ENCODE assay signal across 11 cellular contexts in the genomic region with DNA sequence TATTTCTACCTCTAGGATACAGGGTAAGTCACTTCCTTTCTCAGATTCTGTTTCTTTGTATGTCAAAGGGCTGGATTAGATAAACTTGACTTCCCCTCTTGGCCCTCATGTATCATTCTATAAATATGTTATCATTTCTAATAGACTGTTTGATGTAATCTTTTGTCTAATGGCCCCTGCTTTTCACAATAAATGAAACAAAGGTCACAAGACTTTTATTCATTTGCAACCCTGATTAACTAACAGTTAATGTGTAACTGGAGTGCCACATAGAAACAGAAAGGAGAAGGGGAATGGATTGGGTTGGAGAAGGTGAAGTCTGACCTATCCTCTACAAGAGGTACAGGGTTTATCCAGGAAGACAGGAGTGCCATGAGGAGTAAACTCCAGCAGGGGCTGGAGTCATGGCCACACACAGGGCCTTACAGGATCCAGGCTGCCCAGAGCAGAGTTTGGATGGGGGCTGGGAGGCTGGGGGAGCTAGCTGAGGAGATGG. TPM values are rescaled to one million over a fixed set of nuclear protein-coding genes. Genes with fewer than 3 reads are reported as not detected.
DNase-seq lines count a peak whose midpoint lies in the region; ATAC-seq and TF ChIP-seq lines count a peak whose summit lies in the region.
"Had no signal": no experiment of that assay in that cellular context is flagged by ENCODE, and none has a peak within 500 bp of the region (broad histone marks: within the 10 kb centered on the region; RNA-seq: fewer than 3 reads in every experiment).

No MANE protein-coding gene starts in this region.

- H3K27me3 Mint-ChIP-seq in activated CD8-positive, alpha-beta T cell treated with anti-CD3 and anti-CD28 coated beads for 36 hours, result no peaks in the 10 kb centered on the region
- peaks cover 3% of the 10 kb centered on the region for H3K27me3 Mint-ChIP-seq in activated CD8-positive, alpha-beta T cell treated with anti-CD3 and anti-CD28 coated beads, Interleukin-2, amount 10 ng/mL, durations not matched to agents 7 days and 5 days (ENCODE audit: low read depth)
- peaks cover 2% of the 10 kb centered on the region for H3K27me3 Mint-ChIP-seq in activated T-helper 1 cell treated with anti-CD3 and anti-CD28 coated beads, Interleukin-12 subunit alpha, Interleukin-12 subunit beta, Interleukin-2, Interleukin-4 antibody, amounts not matched to agents 30 ng/mL and 10 ng/mL and 1 ng/mL, durations not matched to agents 14 hours and 24 hours and 36 hours (ENCODE audit: insufficient read depth)
- H3K27me3 Mint-ChIP-seq: activated naive CD8-positive, alpha-beta T cell treated with anti-CD3 and anti-CD28 coated beads for 36 hours had no signal

- H3K4me1 ChIP-seq in right lobe of liver (peaks cover 0 to 18% (median 11%) of the 10 kb centered on the region in 4 donors), transverse colon (peaks cover 0 to 21% (median 4%) of the 10 kb centered on the region in 4 donors)

- ATAC-seq in activated CD8-positive, alpha-beta T cell treated with anti-CD3 and anti-CD28 coated beads for 36 hours, result peak; percentile 7
- no peak for ATAC-seq in activated CD8-positive, alpha-beta T cell treated with anti-CD3 and anti-CD28 coated beads, Interleukin-2, amount 10 ng/mL, durations not matched to agents 7 days and 5 days
- ATAC-seq in right lobe of liver (peak; percentile 66 to 90 (median 83)), HG02571 (IDR thresholded peaks at IDR 0.05; ENCODE audit: unreplicated experiment) (no peak)
- ATAC-seq: natural killer cell had no signal

- H3K27me3 ChIP-seq in right lobe of liver (no peaks in the 10 kb centered on the region), transverse colon (no peaks in the 10 kb centered on the region)

- peaks cover 9% of the 10 kb centered on the region for H3K4me1 Mint-ChIP-seq in activated CD8-positive, alpha-beta T cell treated with anti-CD3 and anti-CD28 coated beads for 36 hours (ENCODE audit: low read depth)
- H3K4me1 Mint-ChIP-seq in activated CD8-positive, alpha-beta T cell treated with anti-CD3 and anti-CD28 coated beads, Interleukin-2, amount 10 ng/mL, durations not matched to agents 7 days and 5 days (ENCODE audit: low read depth), result no peaks in the 10 kb centered on the region
- no peaks in the 10 kb centered on the region for H3K4me1 Mint-ChIP-seq in activated T-helper 1 cell treated with anti-CD3 and anti-CD28 coated beads, Interleukin-12 subunit alpha, Interleukin-12 subunit beta, Interleukin-2, Interleukin-4 antibody, amounts not matched to agents 30 ng/mL and 10 ng/mL and 1 ng/mL, durations not matched to agents 14 hours and 24 hours and 36 hours (ENCODE audit: low read depth)
- H3K4me1 Mint-ChIP-seq: natural killer cell had no signal

- intact Hi-C loops in activated CD8-positive, alpha-beta T cell treated with anti-CD3 and anti-CD28 coated beads for 36 hours (cut with micrococcal nuclease), result no loop called here
- intact Hi-C loops in right lobe of liver (cut with DNase I), result no loop called here
- intact Hi-C loops in transverse colon (cut with DNase I; ENCODE audit: low total_unique reads), result no loop called here
- intact Hi-C loops in activated T-helper 1 cell treated with anti-CD3 and anti-CD28 coated beads, Interleukin-12 subunit alpha, Interleukin-12 subunit beta, Interleukin-2, Interleukin-4 antibody, amounts not matched to agents 30 ng/mL and 10 ng/mL and 1 ng/mL, durations not matched to agents 14 hours and 24 hours and 36 hours (cut with micrococcal nuclease), result no loop called here

- H3K4me3 Mint-ChIP-seq in activated CD8-positive, alpha-beta T cell treated with anti-CD3 and anti-CD28 coated beads for 36 hours, result no peak overlapping the region
- H3K4me3 Mint-ChIP-seq in activated CD8-positive, alpha-beta T cell treated with anti-CD3 and anti-CD28 coated beads, Interleukin-2, amount 10 ng/mL, durations not matched to agents 7 days and 5 days, result no peak overlapping the region
- H3K4me3 Mint-ChIP-seq in activated T-helper 1 cell treated with anti-CD3 and anti-CD28 coated beads, Interleukin-12 subunit alpha, Interleukin-12 subunit beta, Interleukin-2, Interleukin-4 antibody, amounts not matched to agents 30 ng/mL and 10 ng/mL and 1 ng/mL, durations not matched to agents 14 hours and 24 hours and 36 hours, result no peak overlapping the region
- H3K4me3 Mint-ChIP-seq: activated naive CD8-positive, alpha-beta T cell treated with anti-CD3 and anti-CD28 coated beads for 36 hours; immature natural killer cell; natural killer cell had no signal

- H3K36me3 ChIP-seq in right lobe of liver (no peaks in the 10 kb centered on the region), transverse colon (no peaks in the 10 kb centered on the region)

- no peak for TF ChIP-seq EP300 in transverse colon (IDR thresholded peaks at IDR 0.05; ENCODE audit: low read depth)

- H3K9me3 Mint-ChIP-seq in activated CD8-positive, alpha-beta T cell treated with anti-CD3 and anti-CD28 coated beads for 36 hours, result peaks cover 23% of the 10 kb centered on the region
- peaks cover 15% of the 10 kb centered on the region for H3K9me3 Mint-ChIP-seq in activated CD8-positive, alpha-beta T cell treated with anti-CD3 and anti-CD28 coated beads, Interleukin-2, amount 10 ng/mL, durations not matched to agents 7 days and 5 days (ENCODE audit: insufficient read depth)
- H3K9me3 Mint-ChIP-seq in activated T-helper 1 cell treated with anti-CD3 and anti-CD28 coated beads, Interleukin-12 subunit alpha, Interleukin-12 subunit beta, Interleukin-2, Interleukin-4 antibody, amounts not matched to agents 30 ng/mL and 10 ng/mL and 1 ng/mL, durations not matched to agents 14 hours and 24 hours and 36 hours, result peaks cover 26% of the 10 kb centered on the region

- in situ Hi-C loops in transverse colon (cut with MboI; ENCODE audit: low pct_ligation_motif_present in 1 of 4, low pct_unique_long_range_greater_than_20kb in 1 of 4, low sequenced_read_pairs in 3 of 4), result no loop called here

- H3K4me3 ChIP-seq in right lobe of liver (no peak overlapping the region), transverse colon (no peak overlapping the region)

- peak overlapping the region; percentile 28 for H3K27ac ChIP-seq in caudate nucleus (ENCODE audit: low read depth, low read length)
- H3K27ac ChIP-seq in right lobe of liver, result peak overlapping the region in 1 of 3 donors; percentile 39
- H3K27ac ChIP-seq in transverse colon, result peak overlapping the region; percentile 22 to 49 (median 38)

- TF ChIP-seq POLR2A in right lobe of liver (IDR thresholded peaks at IDR 0.05), result no peak
- no peak for TF ChIP-seq POLR2A in transverse colon (IDR thresholded peaks at IDR 0.05)

- TF ChIP-seq CTCF in activated CD8-positive, alpha-beta T cell treated with anti-CD3 and anti-CD28 coated beads for 36 hours (IDR thresholded peaks at IDR 0.05), result no peak
- TF ChIP-seq CTCF in right lobe of liver (IDR thresholded peaks at IDR 0.05) (peak in 1 of 4 donors; percentile 16), transverse colon (IDR thresholded peaks at IDR 0.05) (peak in 2 of 5 experiments; percentile 20 to 47)

- H3K27ac Mint-ChIP-seq in activated CD8-positive, alpha-beta T cell treated with anti-CD3 and anti-CD28 coated beads for 36 hours, result no peak overlapping the region
- no peak overlapping the region for H3K27ac Mint-ChIP-seq in activated CD8-positive, alpha-beta T cell treated with anti-CD3 and anti-CD28 coated beads, Interleukin-2, amount 10 ng/mL, durations not matched to agents 7 days and 5 days
- no peak overlapping the region for H3K27ac Mint-ChIP-seq in activated T-helper 1 cell treated with anti-CD3 and anti-CD28 coated beads, Interleukin-12 subunit alpha, Interleukin-12 subunit beta, Interleukin-2, Interleukin-4 antibody, amounts not matched to agents 30 ng/mL and 10 ng/mL and 1 ng/mL, durations not matched to agents 14 hours and 24 hours and 36 hours
- H3K27ac Mint-ChIP-seq: activated naive CD8-positive, alpha-beta T cell treated with anti-CD3 and anti-CD28 coated beads for 36 hours; immature natural killer cell; natural killer cell had no signal

- H3K9me3 ChIP-seq in right lobe of liver (peaks cover 0 to 8% (median 0%) of the 10 kb centered on the region in 4 donors), transverse colon (peaks cover 6 to 9% of the 10 kb centered on the region in 2 donors)

- POLR2A ChIA-PET in activated CD8-positive, alpha-beta T cell treated with anti-CD3 and anti-CD28 coated beads for 36 hours (lab: Charles Lee), result no interaction called here
- POLR2A ChIA-PET in activated CD8-positive, alpha-beta T cell treated with anti-CD3 and anti-CD28 coated beads, Interleukin-2, amount 10 ng/mL, durations not matched to agents 7 days and 5 days (lab: Charles Lee), result no interaction called here

- CTCF ChIA-PET in activated CD8-positive, alpha-beta T cell treated with anti-CD3 and anti-CD28 coated beads for 36 hours (lab: Charles Lee), result no interaction called here
- CTCF ChIA-PET in activated CD8-positive, alpha-beta T cell treated with anti-CD3 and anti-CD28 coated beads, Interleukin-2, amount 10 ng/mL, durations not matched to agents 7 days and 5 days (lab: Charles Lee), result no interaction called here

- DNase-seq in activated CD8-positive, alpha-beta T cell treated with anti-CD3 and anti-CD28 coated beads for 36 hours, result no peak
- no peak for DNase-seq in activated CD8-positive, alpha-beta T cell treated with anti-CD3 and anti-CD28 coated beads, Interleukin-2, amount 10 ng/mL, durations not matched to agents 7 days and 5 days
- DNase-seq in caudate nucleus (lab: John Stamatoyannopoulos, UW), result no peak
- DNase-seq in right lobe of liver, result no peak
- DNase-seq in transverse colon, result no peak
- no peak for DNase-seq in NCI-H748 (lab: John Stamatoyannopoulos, UW; ENCODE audit: unreplicated experiment)
- no peak for DNase-seq in activated T-helper 1 cell treated with anti-CD3 and anti-CD28 coated beads, Interleukin-12 subunit alpha, Interleukin-12 subunit beta, Interleukin-2, Interleukin-4 antibody, amounts not matched to agents 30 ng/mL and 10 ng/mL and 1 ng/mL, durations not matched to agents 14 hours and 24 hours and 36 hours (ENCODE audit: low spot score)
- DNase-seq: activated naive CD8-positive, alpha-beta T cell treated with anti-CD3 and anti-CD28 coated beads for 36 hours; immature natural killer cell; natural killer cell had no signal

- peaks cover 16% of the 10 kb centered on the region for H3K36me3 Mint-ChIP-seq in activated CD8-positive, alpha-beta T cell treated with anti-CD3 and anti-CD28 coated beads for 36 hours (ENCODE audit: low read depth)
- H3K36me3 Mint-ChIP-seq in activated CD8-positive, alpha-beta T cell treated with anti-CD3 and anti-CD28 coated beads, Interleukin-2, amount 10 ng/mL, durations not matched to agents 7 days and 5 days (ENCODE audit: low read depth), result peaks cover 16% of the 10 kb centered on the region
- peaks cover 2% of the 10 kb centered on the region for H3K36me3 Mint-ChIP-seq in activated T-helper 1 cell treated with anti-CD3 and anti-CD28 coated beads, Interleukin-12 subunit alpha, Interleukin-12 subunit beta, Interleukin-2, Interleukin-4 antibody, amounts not matched to agents 30 ng/mL and 10 ng/mL and 1 ng/mL, durations not matched to agents 14 hours and 24 hours and 36 hours (ENCODE audit: low read depth)
- H3K36me3 Mint-ChIP-seq: natural killer cell had no signal

RNA-seq across cellular contexts. Expression of a gene that starts 8.0 kb away (rescaled TPM):
- 10 to 100 TPM; 25.8 to 26.1 TPM for total RNA-seq in activated CD8-positive, alpha-beta T cell treated with anti-CD3 and anti-CD28 coated beads for 36 hours
- 1 to 10 TPM in 1 of 2 experiments, under 1 TPM in 1; 0.86 to 1.4 TPM for total RNA-seq in activated CD8-positive, alpha-beta T cell treated with anti-CD3 and anti-CD28 coated beads, Interleukin-2, amount 10 ng/mL, durations not matched to agents 7 days and 5 days
- 10 to 100 TPM in 2 of 6 experiments, 1 to 10 TPM in 2, under 1 TPM in 2; 0.27 to 12.5 (median 5.5) TPM for total RNA-seq in right lobe of liver
- total RNA-seq in transverse colon, result 10 to 100 TPM in 3 of 4 donors, 1 to 10 TPM in 1; 6.0 to 46.3 (median 39.9) TPM
- total RNA-seq in activated T-helper 1 cell treated with anti-CD3 and anti-CD28 coated beads, Interleukin-12 subunit alpha, Interleukin-12 subunit beta, Interleukin-2, Interleukin-4 antibody, amounts not matched to agents 30 ng/mL and 10 ng/mL and 1 ng/mL, durations not matched to agents 14 hours and 24 hours and 36 hours, result 17.0 and 17.7 TPM in 2 replicates

Comparison
In these comparisons a context has a peak if more than half of its experiments do, and no peak if none do; other contexts are left out.
1. ATAC-seq: peak in activated CD8-positive, alpha-beta T cell treated with anti-CD3 and anti-CD28 coated beads for 36 hours (single experiment) and right lobe of liver (4 of 4); none in activated CD8-positive, alpha-beta T cell treated with anti-CD3 and anti-CD28 coated beads, Interleukin-2, amount 10 ng/mL, durations not matched to agents 7 days and 5 days (single experiment) and HG02571 (single experiment).